In genomic region chr9:116270559-116270958, GRCh38 we compare ENCODE assay signal across 16 cellular contexts.
A peak's percentile ranks its signal among the peaks of the same experiment; 100 is the strongest.
DNase-seq lines count a peak whose midpoint lies in the region; ATAC-seq and TF ChIP-seq lines count a peak whose summit lies in the region.
"Had no signal": no experiment of that assay in that cellular context is flagged by ENCODE, and none has a peak within 500 bp of the region (broad histone marks: within the 10 kb centered on the region; RNA-seq: fewer than 3 reads in every experiment).

No MANE protein-coding gene starts in this region.

- H3K79me2 ChIP-seq in parathyroid adenoma: no peaks in the 10 kb centered on the region

- peak overlapping the region; percentile 53 for H3K9ac ChIP-seq in NT2/D1 (ENCODE audit: insufficient read length, low read depth)
- no peak overlapping the region for H3K9ac ChIP-seq in parathyroid adenoma

- H3K4me3 ChIP-seq in NT2/D1 (ENCODE audit: insufficient read length, low read depth) (peak overlapping the region; percentile 24), fibroblast of mammary gland (ENCODE audit: control insufficient read depth, low read depth, low read length) (no peak overlapping the region), parathyroid adenoma (ENCODE audit: low read depth, low read length) (no peak overlapping the region), lower lobe of right lung (no peak overlapping the region)

- H3K36me3 ChIP-seq in NT2/D1 (ENCODE audit: insufficient read depth, insufficient read length, low read length) (peaks cover 33% of the 10 kb centered on the region), parathyroid adenoma (ENCODE audit: control insufficient read depth, insufficient read depth, low read length) (no peaks in the 10 kb centered on the region), lower lobe of right lung (no peaks in the 10 kb centered on the region)
- H3K36me3 ChIP-seq: BE2C had no signal

- H3K27ac ChIP-seq in parathyroid adenoma: peak overlapping the region; percentile 79
- H3K27ac ChIP-seq in lower lobe of right lung: no peak overlapping the region

- TF ChIP-seq CTCF in fibroblast of mammary gland (conservative IDR thresholded peaks at IDR 0.05; ENCODE audit: control insufficient read depth, insufficient read depth, low read depth, low read length) (no peak), parathyroid adenoma (IDR thresholded peaks at IDR 0.05) (no peak), lower lobe of right lung (IDR thresholded peaks at IDR 0.05) (no peak)

- no peak overlapping the region for H2AFZ ChIP-seq in parathyroid adenoma

- ATAC-seq in HG02571 (IDR thresholded peaks at IDR 0.05; ENCODE audit: unreplicated experiment) (no peak), lower lobe of right lung (no peak)

- DNase-seq in Daoy (ENCODE audit: low read depth): peak; percentile 22
- no peak for DNase-seq in NT2/D1 (ENCODE audit: low read depth, low spot score)
- peak; percentile 32 for DNase-seq in fibroblast of mammary gland (ENCODE audit: low read depth)
- DNase-seq in UCSD-AML1 (lab: John Stamatoyannopoulos, UW; ENCODE audit: unreplicated experiment): no peak
- no peak for DNase-seq in lower lobe of right lung
- DNase-seq: ACHN; BE2C; C1 segment of cervical spinal cord; CD4-positive, CD25-positive, alpha-beta regulatory T cell; CD8-positive, alpha-beta memory T cell; COR-L47; DMS79; GF-D8; H9 had no signal

- peaks cover 4% of the 10 kb centered on the region; the same call in 1 of the 2 replicates for H3K9me3 ChIP-seq in NT2/D1 (ENCODE audit: insufficient read depth, low read length)
- H3K9me3 ChIP-seq in parathyroid adenoma (ENCODE audit: control insufficient read depth, low read length): no peaks in the 10 kb centered on the region
- H3K9me3 ChIP-seq in lower lobe of right lung: no peaks in the 10 kb centered on the region
- H3K9me3 ChIP-seq: BE2C had no signal

- no peak overlapping the region for H3K4me2 ChIP-seq in parathyroid adenoma (ENCODE audit: low read length)

- H3K27me3 ChIP-seq in NT2/D1 (ENCODE audit: insufficient read depth, insufficient read length) (no peaks in the 10 kb centered on the region), parathyroid adenoma (ENCODE audit: control insufficient read depth, insufficient read depth, low read length) (no peaks in the 10 kb centered on the region), lower lobe of right lung (ENCODE audit: low read depth) (no peaks in the 10 kb centered on the region)
- H3K27me3 ChIP-seq: BE2C had no signal

- intact Hi-C loops in lower lobe of right lung (cut with DNase I): no loop called here

- H3K4me1 ChIP-seq in NT2/D1 (ENCODE audit: insufficient read depth, insufficient read length) (peaks cover 7% of the 10 kb centered on the region), parathyroid adenoma (peaks cover 16% of the 10 kb centered on the region), lower lobe of right lung (no peaks in the 10 kb centered on the region)
- H3K4me1 ChIP-seq: BE2C had no signal

Comparison
In these comparisons a context has a peak if more than half of its experiments do, and no peak if none do; other contexts are left out.
1. DNase-seq: peak in Daoy (single experiment) and fibroblast of mammary gland (single experiment); none in NT2/D1 (single experiment), UCSD-AML1 (single experiment) and lower lobe of right lung (single experiment).